ENCODE assay signal across 8 cellular contexts in genomic region chr20:41047279-41047974, GRCh38. TPM values are rescaled to one million over a fixed set of nuclear protein-coding genes. Genes with fewer than 3 reads are reported as not detected.
DNase-seq lines count a peak whose midpoint lies in the region; FAIRE-seq and TF ChIP-seq lines count a peak whose summit lies in the region.

No MANE protein-coding gene starts in this region.

- H3K9me3 Mint-ChIP-seq in chondrocyte (ENCODE audit: low read depth) (no peaks in the 10 kb centered on the region), osteocyte (ENCODE audit: unreplicated experiment) (no peaks in the 10 kb centered on the region)

- H3K36me3 Mint-ChIP-seq in chondrocyte (ENCODE audit: low read depth) = no peaks in the 10 kb centered on the region
- peaks cover 6% of the 10 kb centered on the region for H3K36me3 Mint-ChIP-seq in osteocyte (ENCODE audit: unreplicated experiment)

- H3K4me1 Mint-ChIP-seq in chondrocyte (ENCODE audit: low read depth) (peaks cover 77% of the 10 kb centered on the region), osteocyte (ENCODE audit: unreplicated experiment) (peaks cover 72% of the 10 kb centered on the region)

- H3K27me3 Mint-ChIP-seq in chondrocyte (ENCODE audit: low read depth) (no peaks in the 10 kb centered on the region), osteocyte (ENCODE audit: unreplicated experiment) (no peaks in the 10 kb centered on the region)

- peak overlapping the region; percentile 42 for H3K4me3 Mint-ChIP-seq in chondrocyte (ENCODE audit: unreplicated experiment)
- H3K4me3 Mint-ChIP-seq in osteocyte (ENCODE audit: unreplicated experiment) = peak overlapping the region; percentile 64

- DNase-seq in GM12864 (ENCODE audit: low read depth) = no peak
- no peak for DNase-seq in HTR-8/SVneo (ENCODE audit: insufficient read length, low spot score)
- no peak for DNase-seq in chondrocyte (ENCODE audit: low spot score)
- no peak for DNase-seq in osteocyte (ENCODE audit: extremely low spot score, unreplicated experiment)
- no peak for DNase-seq in DMS53 (lab: John Stamatoyannopoulos, UW)
- no peak for DNase-seq in DMS53 treated with DMSO at 0.1 percent for 48 hours (lab: John Stamatoyannopoulos, UW; ENCODE audit: unreplicated experiment)
- DNase-seq in NCI-H1092 (lab: John Stamatoyannopoulos, UW) = no peak
- DNase-seq in posterior cingulate gyrus = no peak

- peak overlapping the region; percentile 1; the same call in 1 of the 2 replicates for H3K4me3 ChIP-seq in GM12864 (ENCODE audit: low read depth, low read length)

- TF ChIP-seq CTCF in GM12864 (IDR thresholded peaks at IDR 0.05; ENCODE audit: low read depth, low read length, missing control alignments) = no peak
- TF ChIP-seq CTCF in chondrocyte (IDR thresholded peaks at IDR 0.05) = no peak
- no peak for TF ChIP-seq CTCF in osteocyte (IDR thresholded peaks at IDR 0.05)

- peak; percentile 44 for FAIRE-seq in HTR-8/SVneo (lab: Jason Lieb, UNC)

- intact Hi-C loops in posterior cingulate gyrus (cut with DNase I) = no loop called here

- H3K27ac Mint-ChIP-seq in chondrocyte (ENCODE audit: unreplicated experiment) (peak overlapping the region; percentile 68), osteocyte (ENCODE audit: unreplicated experiment) (peak overlapping the region; percentile 75)

RNA-seq across cellular contexts. Expression of gene TOP1, which starts 18.8 kb away (rescaled TPM):
- total RNA-seq in chondrocyte (39.0 to 42.6 TPM (median 39.2 TPM) in 3 replicates), osteocyte (50.2 and 51.1 TPM in 2 replicates)
